In genomic region chr6:38695933-38696332, GRCh38 we compare ENCODE assay signal across 12 cellular contexts. TPM values are rescaled to one million over a fixed set of nuclear protein-coding genes. Genes with fewer than 3 reads are reported as not detected.
"Had no signal": no experiment of that assay in that cellular context is flagged by ENCODE, and none has a peak within 500 bp of the region (broad histone marks: within the 10 kb centered on the region; RNA-seq: fewer than 3 reads in every experiment).

No MANE protein-coding gene starts in this region.

- H3K27ac Mint-ChIP-seq: activated naive CD8-positive, alpha-beta T cell treated with anti-CD3 and anti-CD28 coated beads, Interleukin-2, amount 10 ng/mL, durations not matched to agents 7 days and 5 days; dendritic cell treated with granulocyte-macrophage colony-stimulating factor and Interleukin-4, amounts not matched to agents 40 ng/mL and 50 ng/mL, for 4 days had no signal

- ATAC-seq: right cardiac atrium, T-cell, upper lobe of right lung had no signal

- H3K27me3 Mint-ChIP-seq: activated naive CD8-positive, alpha-beta T cell treated with anti-CD3 and anti-CD28 coated beads, Interleukin-2, amount 10 ng/mL, durations not matched to agents 7 days and 5 days; dendritic cell treated with granulocyte-macrophage colony-stimulating factor and Interleukin-4, amounts not matched to agents 40 ng/mL and 50 ng/mL, for 4 days; T-cell had no signal

- DNase-seq: activated gamma-delta T cell treated with Interleukin-2 at 50 U/mL for 16 hours; activated naive CD8-positive, alpha-beta T cell treated with anti-CD3 and anti-CD28 coated beads, Interleukin-2, amount 10 ng/mL, durations not matched to agents 7 days and 5 days; effector memory CD4-positive, alpha-beta T cell; foreskin melanocyte; kidney glomerular epithelial cell; right cardiac atrium; stimulated activated CD4-positive, alpha-beta T cell treated with anti-CD3 and anti-CD28 coated beads, Interleukin-4, amount 100 ng/mL, for 4 hours; stimulated activated CD8-positive, alpha-beta memory T cell treated with anti-CD3 and anti-CD28 coated beads, Interleukin-4, amount 100 ng/mL, for 48 hours; T-cell; upper lobe of right lung had no signal

- H3K4me3 Mint-ChIP-seq: activated naive CD8-positive, alpha-beta T cell treated with anti-CD3 and anti-CD28 coated beads, Interleukin-2, amount 10 ng/mL, durations not matched to agents 7 days and 5 days; dendritic cell treated with granulocyte-macrophage colony-stimulating factor and Interleukin-4, amounts not matched to agents 40 ng/mL and 50 ng/mL, for 4 days; T-cell had no signal

RNA-seq across cellular contexts. Expression of gene DNAH8, which starts 19.2 kb away (rescaled TPM):
- total RNA-seq: mesenteric fat pad, right cardiac atrium had no signal
